22 cellular contexts compared by ENCODE assay signal in genomic region chr17:32317353-32317752, GRCh38. TPM values are rescaled to one million over a fixed set of nuclear protein-coding genes. Genes with fewer than 3 reads are reported as not detected.
DNase-seq lines count a peak whose midpoint lies in the region; ATAC-seq, FAIRE-seq and TF ChIP-seq lines count a peak whose summit lies in the region.
"Had no signal": no experiment of that assay in that cellular context is flagged by ENCODE, and none has a peak within 500 bp of the region (broad histone marks: within the 10 kb centered on the region; RNA-seq: fewer than 3 reads in every experiment).

No MANE protein-coding gene starts in this region.

- in situ Hi-C loops in HepG2 (cut with HindIII; ENCODE audit: extremely low pct_ligation_motif_present, low pct_unique_long_range_greater_than_20kb) = no loop called here

- H3K27ac ChIP-seq in HepG2 (ENCODE audit: extremely low read length, insufficient read depth, low read length) = peak overlapping the region; percentile 17
- no peak overlapping the region for H3K27ac ChIP-seq in right lobe of liver
- no peak overlapping the region for H3K27ac ChIP-seq in DOHH2 (ENCODE audit: low read depth, low read length)
- H3K27ac ChIP-seq: BLaER1 treated with 17β-estradiol and CSF1 and Interleukin-3, amounts not matched to agents 10 nM and 100 nM had no signal

- H3K4me1 ChIP-seq in HepG2 (ENCODE audit: insufficient read depth, low read length) (peaks cover 54% of the 10 kb centered on the region), right lobe of liver (no peaks in the 10 kb centered on the region), DOHH2 (ENCODE audit: control insufficient read depth, low read length) (peaks cover 44% of the 10 kb centered on the region)
- H3K4me1 ChIP-seq: BE2C had no signal

- no peak for TF ChIP-seq RAD21 in HepG2 (CRISPR knock-in tag; IDR thresholded peaks at IDR 0.05)

- no peak for TF ChIP-seq POLR2A in HepG2 (IDR thresholded peaks at IDR 0.05; ENCODE audit: insufficient read depth in 1 of 2, low read depth in 2 of 2, low read length in 2 of 2)
- no peak for TF ChIP-seq POLR2A in right lobe of liver (IDR thresholded peaks at IDR 0.05)

- H3K79me2 ChIP-seq in HepG2 (ENCODE audit: insufficient read depth, low read length) (no peaks in the 10 kb centered on the region), DOHH2 (ENCODE audit: control insufficient read depth, low read length) (peaks cover 23% of the 10 kb centered on the region)

- FAIRE-seq in HepG2 (lab: Jason Lieb, UNC) (no peak), urothelium cell line (lab: Jason Lieb, UNC) (peak; percentile 63)
- FAIRE-seq: A204.1, D721Med, GM12891, GM18507, H54 had no signal

- intact Hi-C loops in HepG2 (cut with micrococcal nuclease; ENCODE audit: unreplicated experiment) (no loop called here), right lobe of liver (cut with DNase I) (no loop called here)
- intact Hi-C loops in dendritic cell treated with granulocyte-macrophage colony-stimulating factor and Interleukin-4, amounts not matched to agents 40 ng/mL and 50 ng/mL, for 4 days (cut with micrococcal nuclease) = loop anchor here (5.0 kb wide), 1 partner anchor 40 kb away; no protein-coding TSS in a partner anchor

- no peaks in the 10 kb centered on the region for H3K9me3 Mint-ChIP-seq in dendritic cell treated with granulocyte-macrophage colony-stimulating factor and Interleukin-4, amounts not matched to agents 40 ng/mL and 50 ng/mL, for 4 days
- H3K9me3 Mint-ChIP-seq: CD4-positive, alpha-beta T cell; CD8-positive, alpha-beta memory T cell; HFFc6 had no signal

- 23% methylated on average over 4 of the region's 4 CpGs for WGBS in HepG2 (ENCODE audit: low lambda C conversion rate)
- WGBS in right lobe of liver (ENCODE audit: insufficient coverage, low coverage, low lambda C conversion rate, missing lambda C conversion rate) = 81% methylated on average over 4 of the region's 4 CpGs

- peaks cover 10% of the 10 kb centered on the region for H3K27me3 Mint-ChIP-seq in dendritic cell treated with granulocyte-macrophage colony-stimulating factor and Interleukin-4, amounts not matched to agents 40 ng/mL and 50 ng/mL, for 4 days

- H3K27ac Mint-ChIP-seq in dendritic cell treated with granulocyte-macrophage colony-stimulating factor and Interleukin-4, amounts not matched to agents 40 ng/mL and 50 ng/mL, for 4 days = no peak overlapping the region
- H3K27ac Mint-ChIP-seq: CD4-positive, alpha-beta T cell; CD8-positive, alpha-beta memory T cell; HFFc6 had no signal

- BruUV-seq in HepG2 (replicated peaks; lab: Mats Ljungman, UMichigan) = no TSS peak

- no peaks in the 10 kb centered on the region for H3K9me3 ChIP-seq in HepG2 (ENCODE audit: low read length)
- no peaks in the 10 kb centered on the region for H3K9me3 ChIP-seq in right lobe of liver
- H3K9me3 ChIP-seq in DOHH2 (ENCODE audit: control insufficient read depth, insufficient read depth, low read length) = no peaks in the 10 kb centered on the region
- H3K9me3 ChIP-seq: BE2C; BLaER1 treated with 17β-estradiol and CSF1 and Interleukin-3, amounts not matched to agents 10 nM and 100 nM; HAP-1 had no signal

- no peak overlapping the region for H3K9ac ChIP-seq in HepG2 (ENCODE audit: insufficient read depth, low read depth, low read length)
- H3K9ac ChIP-seq: BLaER1 treated with 17β-estradiol and CSF1 and Interleukin-3, amounts not matched to agents 10 nM and 100 nM had no signal

- H4K20me1 ChIP-seq in HepG2 (ENCODE audit: insufficient read depth, low read length) = no peaks in the 10 kb centered on the region
- H4K20me1 ChIP-seq in DOHH2 (ENCODE audit: control insufficient read depth, insufficient read depth, low read depth, low read length) = no peaks in the 10 kb centered on the region
- H4K20me1 ChIP-seq: BLaER1 treated with 17β-estradiol and CSF1 and Interleukin-3, amounts not matched to agents 10 nM and 100 nM had no signal

- H3K36me3 Mint-ChIP-seq in dendritic cell treated with granulocyte-macrophage colony-stimulating factor and Interleukin-4, amounts not matched to agents 40 ng/mL and 50 ng/mL, for 4 days (ENCODE audit: low read depth) = peaks cover 33% of the 10 kb centered on the region
- H3K36me3 Mint-ChIP-seq: CD8-positive, alpha-beta memory T cell had no signal

- ATAC-seq in HepG2 = no peak
- ATAC-seq in right lobe of liver = no peak
- ATAC-seq in HG02642 (IDR thresholded peaks at IDR 0.05; ENCODE audit: poor library complexity, unreplicated experiment) = no peak
- ATAC-seq: GM23338 had no signal

- TF ChIP-seq CTCF in HepG2 (CRISPR knock-in tag; IDR thresholded peaks at IDR 0.05) = no peak
- no peak for TF ChIP-seq CTCF in right lobe of liver (IDR thresholded peaks at IDR 0.05)
- no peak for TF ChIP-seq CTCF in DOHH2 (IDR thresholded peaks at IDR 0.05; ENCODE audit: low read depth, low read length, poor library complexity, severe bottlenecking)

- no peaks in the 10 kb centered on the region for H3K9me2 ChIP-seq in DOHH2 (replicated peaks; ENCODE audit: control insufficient read depth, low read length)

- H3K4me2 ChIP-seq in HepG2 (ENCODE audit: low read depth, low read length) = peak overlapping the region; percentile 44
- peak overlapping the region; percentile 72 for H3K4me2 ChIP-seq in DOHH2 (ENCODE audit: low read length)
- H3K4me2 ChIP-seq: GM23338 had no signal

- H3K4me3 ChIP-seq in HepG2 (replicated peaks in 1 of 3; ENCODE audit: insufficient read depth in 1 of 3, low read depth in 2 of 3, low read length in 3 of 3) (no peak overlapping the region), right lobe of liver (no peak overlapping the region), DOHH2 (ENCODE audit: low read length) (peak overlapping the region; percentile 69)
- H3K4me3 ChIP-seq: GM23338, HAP-1 had no signal

- H3F3A ChIP-seq in DOHH2 (ENCODE audit: control insufficient read depth, insufficient read depth) = no peaks in the 10 kb centered on the region; the same call in 1 of the 2 replicates

- peak overlapping the region; percentile 83 for H3K4me3 Mint-ChIP-seq in dendritic cell treated with granulocyte-macrophage colony-stimulating factor and Interleukin-4, amounts not matched to agents 40 ng/mL and 50 ng/mL, for 4 days
- H3K4me3 Mint-ChIP-seq: CD14-positive monocyte; CD4-positive, alpha-beta T cell; GM23338; HFFc6 had no signal

- H2AFZ ChIP-seq in HepG2 (ENCODE audit: low read length) = no peak overlapping the region
- H2AFZ ChIP-seq: GM23338 had no signal

- no peaks in the 10 kb centered on the region for H3K36me3 ChIP-seq in HepG2 (replicated peaks in 1 of 2; ENCODE audit: control insufficient read depth in 1 of 2, insufficient read depth in 2 of 2, low read length in 2 of 2)
- no peaks in the 10 kb centered on the region for H3K36me3 ChIP-seq in right lobe of liver
- H3K36me3 ChIP-seq in DOHH2 (ENCODE audit: control insufficient read depth, low read length) = no peaks in the 10 kb centered on the region; the same call in 1 of the 2 replicates
- H3K36me3 ChIP-seq: BE2C; BLaER1 treated with 17β-estradiol and CSF1 and Interleukin-3, amounts not matched to agents 10 nM and 100 nM; HAP-1 had no signal

- POLR2A ChIA-PET in HepG2 (lab: Yijun Ruan, JAX) = no interaction called here

- H3K27me3 ChIP-seq in HepG2 (ENCODE audit: control insufficient read depth in 1 of 2, insufficient read depth in 2 of 2, low read length in 2 of 2) (peaks cover 3 to 11% of the 10 kb centered on the region in 2 experiments; a peak in 4 of 5 replicates), right lobe of liver (no peaks in the 10 kb centered on the region), DOHH2 (ENCODE audit: control insufficient read depth, low read length) (no peaks in the 10 kb centered on the region)
- H3K27me3 ChIP-seq: BE2C; BLaER1 treated with 17β-estradiol and CSF1 and Interleukin-3, amounts not matched to agents 10 nM and 100 nM had no signal

- DNase-seq in HepG2 (ENCODE audit: low spot score) = no peak
- no peak for DNase-seq in right lobe of liver
- DNase-seq in urothelium cell line (ENCODE audit: low spot score) = no peak
- no peak for DNase-seq in activated naive CD4-positive, alpha-beta T cell treated with anti-CD3 and anti-CD28 coated beads, Interleukin-2, amount 50 U/mL, for 16 hours
- DNase-seq: BE2C; CD4-positive, alpha-beta T cell; CD8-positive, alpha-beta memory T cell; DMS79; GF-D8; HFFc6 had no signal

- TF ChIP-seq EP300 in HepG2 (IDR thresholded peaks at IDR 0.05; ENCODE audit: low read depth in 2 of 2, low read length in 2 of 2) (0 out of 4 replicates have a peak, but pooled peaks of 1 of the 2 experiments have one; percentile 16), HepG2 (CRISPR knock-in tag; IDR thresholded peaks at IDR 0.05; ENCODE audit: borderline replicate concordance) (no peak)

- CTCF ChIA-PET in HepG2 (lab: Yijun Ruan, JAX; ENCODE audit: low intra/inter-chr PET ratio, low total read pairs) = no interaction called here

- H3K4me1 Mint-ChIP-seq in dendritic cell treated with granulocyte-macrophage colony-stimulating factor and Interleukin-4, amounts not matched to agents 40 ng/mL and 50 ng/mL, for 4 days (ENCODE audit: low read depth) = peaks cover 59% of the 10 kb centered on the region

RNA-seq across cellular contexts. Expression of gene C17orf75, which starts 24.6 kb away (rescaled TPM):
- total RNA-seq in HepG2 (2016; rRNA removed; fragmentation: Illumina TruSeq; extraction: Trizol) (33.0 and 41.9 TPM in 2 replicates), right lobe of liver (1 to 10 TPM; 7.1 to 8.9 (median 7.3) TPM)
- total RNA-seq in HepG2 (2016; cell fraction: cytosol; rRNA removed; fragmentation: Illumina TruSeq; extraction: Trizol; ENCODE audit: low read depth) = 9.0 and 9.5 TPM in 2 replicates
- 34.7 and 41.5 TPM in 2 replicates for total RNA-seq in HepG2 (2016; cell fraction: insoluble cytoplasmic fraction; rRNA removed; fragmentation: Illumina TruSeq; extraction: Trizol)
- total RNA-seq in HepG2 (2016; cell fraction: membrane; rRNA removed; fragmentation: Illumina TruSeq; extraction: Trizol) = 11.8 and 12.8 TPM in 2 replicates
- 18.9 and 25.5 TPM in 2 replicates for total RNA-seq in HepG2 (2016; cell fraction: nucleus; rRNA removed; fragmentation: Illumina TruSeq; extraction: Trizol)
- polyA plus RNA-seq in HepG2 (2011; rRNA removed) = 13.4 and 16.2 TPM in 2 replicates
- polyA plus RNA-seq in HepG2 (2011; cell fraction: cytosol; rRNA removed) = 9.4 and 10.6 TPM in 2 replicates
- polyA plus RNA-seq in HepG2 (2011; cell fraction: nucleus; rRNA removed) = 14.6 and 14.9 TPM in 2 replicates
- polyA plus RNA-seq in HepG2 (2012) = 16.5 and 22.8 TPM in 2 replicates
- 4.4 and 6.4 TPM in 2 replicates for polyA plus RNA-seq in HepG2 (2016; cell fraction: cytosol; fragmentation: Illumina TruSeq; extraction: Trizol; ENCODE audit: low read depth)
- 30.1 and 31.8 TPM in 2 replicates for polyA plus RNA-seq in HepG2 (2016; cell fraction: insoluble cytoplasmic fraction; fragmentation: Illumina TruSeq; extraction: Trizol; ENCODE audit: low read depth)
- polyA plus RNA-seq in HepG2 (2016; cell fraction: membrane; fragmentation: Illumina TruSeq; extraction: Trizol; ENCODE audit: low read depth) = 6.8 and 8.1 TPM in 2 replicates
- polyA plus RNA-seq in HepG2 (2016; cell fraction: nucleus; fragmentation: Illumina TruSeq; extraction: Trizol; ENCODE audit: insufficient read depth, low read depth) = 37.3 and 41.0 TPM in 2 replicates
- polyA minus RNA-seq in HepG2 (2011; rRNA and poly(A)+ RNA removed; ENCODE audit: low replicate concordance) = 8.8 and 11.5 TPM in 2 replicates
- polyA minus RNA-seq in HepG2 (2011; cell fraction: cytosol; rRNA and poly(A)+ RNA removed) = 6.3 and 6.9 TPM in 2 replicates
- polyA minus RNA-seq in HepG2 (2011; cell fraction: nucleus; rRNA and poly(A)+ RNA removed) = 8.2 and 15.4 TPM in 2 replicates

RNA-seq across cellular contexts. Expression of gene ZNF207, which starts 32.6 kb away (rescaled TPM):
- total RNA-seq in HepG2 (2016; rRNA removed; fragmentation: Illumina TruSeq; extraction: Trizol) (164 and 194 TPM in 2 replicates), right lobe of liver (10 to 100 TPM; 48.0 to 91.1 (median 68.7) TPM)
- total RNA-seq in HepG2 (2016; cell fraction: cytosol; rRNA removed; fragmentation: Illumina TruSeq; extraction: Trizol; ENCODE audit: low read depth) = 40.6 and 48.2 TPM in 2 replicates
- total RNA-seq in HepG2 (2016; cell fraction: insoluble cytoplasmic fraction; rRNA removed; fragmentation: Illumina TruSeq; extraction: Trizol) = 167 and 194 TPM in 2 replicates
- 70.7 and 78.1 TPM in 2 replicates for total RNA-seq in HepG2 (2016; cell fraction: membrane; rRNA removed; fragmentation: Illumina TruSeq; extraction: Trizol)
- 198 and 199 TPM in 2 replicates for total RNA-seq in HepG2 (2016; cell fraction: nucleus; rRNA removed; fragmentation: Illumina TruSeq; extraction: Trizol)
- polyA plus RNA-seq in HepG2 (2011; rRNA removed) = 140 and 150 TPM in 2 replicates
- polyA plus RNA-seq in HepG2 (2011; cell fraction: cytosol; rRNA removed) = 114 and 115 TPM in 2 replicates
- 159 and 219 TPM in 2 replicates for polyA plus RNA-seq in HepG2 (2011; cell fraction: nucleus; rRNA removed)
- 92.3 and 112 TPM in 2 replicates for polyA plus RNA-seq in HepG2 (2012)
- 18.1 and 20.9 TPM in 2 replicates for polyA plus RNA-seq in HepG2 (2016; cell fraction: cytosol; fragmentation: Illumina TruSeq; extraction: Trizol; ENCODE audit: low read depth)
- polyA plus RNA-seq in HepG2 (2016; cell fraction: insoluble cytoplasmic fraction; fragmentation: Illumina TruSeq; extraction: Trizol; ENCODE audit: low read depth) = 223 and 226 TPM in 2 replicates
- polyA plus RNA-seq in HepG2 (2016; cell fraction: membrane; fragmentation: Illumina TruSeq; extraction: Trizol; ENCODE audit: low read depth) = 45.3 and 50.8 TPM in 2 replicates
- polyA plus RNA-seq in HepG2 (2016; cell fraction: nucleus; fragmentation: Illumina TruSeq; extraction: Trizol; ENCODE audit: insufficient read depth, low read depth) = 168 and 187 TPM in 2 replicates
- polyA minus RNA-seq in HepG2 (2011; rRNA and poly(A)+ RNA removed; ENCODE audit: low replicate concordance) = 218 and 342 TPM in 2 replicates
- 88.9 and 92.0 TPM in 2 replicates for polyA minus RNA-seq in HepG2 (2011; cell fraction: cytosol; rRNA and poly(A)+ RNA removed)
- polyA minus RNA-seq in HepG2 (2011; cell fraction: nucleus; rRNA and poly(A)+ RNA removed) = 313 and 333 TPM in 2 replicates

RNA-seq across cellular contexts. Expression of gene RHBDL3, which starts 51.7 kb away (rescaled TPM):
- total RNA-seq in HepG2 (2016; rRNA removed; fragmentation: Illumina TruSeq; extraction: Trizol) (0.09 TPM in 1 of 2 replicates, not detected in the other), right lobe of liver (under 1 TPM in 2 of 6 experiments, not detected in 4; 0.04 to 0.09 TPM)
- 0.18 and 0.30 TPM in 2 replicates for total RNA-seq in HepG2 (2016; cell fraction: cytosol; rRNA removed; fragmentation: Illumina TruSeq; extraction: Trizol; ENCODE audit: low read depth)
- 0.11 TPM in 1 of 2 replicates, not detected in the other for total RNA-seq in HepG2 (2016; cell fraction: insoluble cytoplasmic fraction; rRNA removed; fragmentation: Illumina TruSeq; extraction: Trizol)
- 0.07 and 0.15 TPM in 2 replicates for total RNA-seq in HepG2 (2016; cell fraction: membrane; rRNA removed; fragmentation: Illumina TruSeq; extraction: Trizol)
- 0.13 and 0.19 TPM in 2 replicates for total RNA-seq in HepG2 (2016; cell fraction: nucleus; rRNA removed; fragmentation: Illumina TruSeq; extraction: Trizol)
- 0.04 TPM in 1 of 2 replicates, not detected in the other for polyA plus RNA-seq in HepG2 (2011; rRNA removed)
- 0.07 TPM in 1 of 2 replicates, not detected in the other for polyA plus RNA-seq in HepG2 (2011; cell fraction: cytosol; rRNA removed)
- not detected in 2 replicates for polyA plus RNA-seq in HepG2 (2011; cell fraction: nucleus; rRNA removed)
- polyA plus RNA-seq in HepG2 (2012) = 0.07 TPM in 1 of 2 replicates, not detected in the other
- polyA plus RNA-seq in HepG2 (2016; cell fraction: cytosol; fragmentation: Illumina TruSeq; extraction: Trizol; ENCODE audit: low read depth) = 0.24 and 0.34 TPM in 2 replicates
- not detected in 2 replicates for polyA plus RNA-seq in HepG2 (2016; cell fraction: insoluble cytoplasmic fraction; fragmentation: Illumina TruSeq; extraction: Trizol; ENCODE audit: low read depth)
- 0.19 and 0.24 TPM in 2 replicates for polyA plus RNA-seq in HepG2 (2016; cell fraction: membrane; fragmentation: Illumina TruSeq; extraction: Trizol; ENCODE audit: low read depth)
- 0.16 TPM in 1 of 2 replicates, not detected in the other for polyA plus RNA-seq in HepG2 (2016; cell fraction: nucleus; fragmentation: Illumina TruSeq; extraction: Trizol; ENCODE audit: insufficient read depth, low read depth)
- polyA minus RNA-seq in HepG2 (2011; rRNA and poly(A)+ RNA removed; ENCODE audit: low replicate concordance) = 0.07 and 0.12 TPM in 2 replicates
- polyA minus RNA-seq in HepG2 (2011; cell fraction: cytosol; rRNA and poly(A)+ RNA removed) = not detected in 2 replicates
- not detected in 2 replicates for polyA minus RNA-seq in HepG2 (2011; cell fraction: nucleus; rRNA and poly(A)+ RNA removed)
- polyA plus RNA-seq: CD14-positive monocyte; CD8-positive, alpha-beta memory T cell had no signal
